8 cellular contexts compared by ENCODE assay signal in genomic region chr1:243850013-243850367, GRCh38. TPM values are rescaled to one million over a fixed set of nuclear protein-coding genes. Genes with fewer than 3 reads are reported as not detected.
DNase-seq lines count a peak whose midpoint lies in the region; ATAC-seq and TF ChIP-seq lines count a peak whose summit lies in the region.

AKT3 (minus strand) TSS chr1:243850243; CDS start chr1:243843170, 7,073 bp downstream.

- H3K27ac Mint-ChIP-seq in activated T-cell treated with anti-CD3 and anti-CD28 coated beads, Interleukin-2, amount 50 U/mL, for 24 hours = peak within 1 kb of the TSS; percentile 95
- peak within 1 kb of the TSS; percentile 96 for H3K27ac Mint-ChIP-seq in activated naive CD8-positive, alpha-beta T cell treated with anti-CD3 and anti-CD28 coated beads, Interleukin-2, amount 50 U/mL, for 24 hours

- DNase-seq in activated T-cell treated with anti-CD3 and anti-CD28 coated beads, Interleukin-2, amount 50 U/mL, for 24 hours = no peak
- no peak for DNase-seq in activated T-cell treated with anti-CD3 and anti-CD28 coated beads, Interleukin-2, amount 50 U/mL, for 48 hours
- DNase-seq in activated naive CD8-positive, alpha-beta T cell treated with anti-CD3 and anti-CD28 coated beads, Interleukin-2, amount 50 U/mL, for 24 hours = no peak
- DNase-seq in right atrium auricular region (ENCODE audit: low spot score) = no peak
- no peak for DNase-seq in renal cortical epithelial cell (ENCODE audit: low read depth)
- no peak for DNase-seq in DMS53 treated with DMSO at 0.1 percent for 48 hours (lab: John Stamatoyannopoulos, UW; ENCODE audit: unreplicated experiment)

- no peak for ATAC-seq in activated naive CD8-positive, alpha-beta T cell treated with anti-CD3 and anti-CD28 coated beads, Interleukin-2, amount 50 U/mL, for 24 hours
- ATAC-seq in GM21526 (IDR thresholded peaks at IDR 0.05; ENCODE audit: low FRiP score, unreplicated experiment) (no peak), GM18873 (IDR thresholded peaks at IDR 0.05; ENCODE audit: low FRiP score, unreplicated experiment) (no peak)

- no peak for TF ChIP-seq CTCF in right atrium auricular region (IDR thresholded peaks at IDR 0.05)

- H3K27ac ChIP-seq in right atrium auricular region = peak within 1 kb of the TSS; percentile 95 to 98

- no peaks in the 10 kb centered on the region for H3K9me3 ChIP-seq in right atrium auricular region

- H3K36me3 Mint-ChIP-seq in activated T-cell treated with anti-CD3 and anti-CD28 coated beads, Interleukin-2, amount 50 U/mL, for 24 hours (ENCODE audit: low read depth) = peaks cover 4% of the 10 kb centered on the region
- H3K36me3 Mint-ChIP-seq in activated naive CD8-positive, alpha-beta T cell treated with anti-CD3 and anti-CD28 coated beads, Interleukin-2, amount 50 U/mL, for 24 hours (ENCODE audit: low read depth) = no peaks in the 10 kb centered on the region

- H3K27me3 Mint-ChIP-seq in activated T-cell treated with anti-CD3 and anti-CD28 coated beads, Interleukin-2, amount 50 U/mL, for 24 hours = no peaks in the 10 kb centered on the region
- no peaks in the 10 kb centered on the region for H3K27me3 Mint-ChIP-seq in activated naive CD8-positive, alpha-beta T cell treated with anti-CD3 and anti-CD28 coated beads, Interleukin-2, amount 50 U/mL, for 24 hours

- no peaks in the 10 kb centered on the region for H3K9me3 Mint-ChIP-seq in activated T-cell treated with anti-CD3 and anti-CD28 coated beads, Interleukin-2, amount 50 U/mL, for 24 hours
- H3K9me3 Mint-ChIP-seq in activated naive CD8-positive, alpha-beta T cell treated with anti-CD3 and anti-CD28 coated beads, Interleukin-2, amount 50 U/mL, for 24 hours = no peaks in the 10 kb centered on the region

- H3K4me3 Mint-ChIP-seq in activated T-cell treated with anti-CD3 and anti-CD28 coated beads, Interleukin-2, amount 50 U/mL, for 24 hours = peak within 1 kb of the TSS; percentile 91
- H3K4me3 Mint-ChIP-seq in activated naive CD8-positive, alpha-beta T cell treated with anti-CD3 and anti-CD28 coated beads, Interleukin-2, amount 50 U/mL, for 24 hours = peak within 1 kb of the TSS; percentile 91

- peak within 1 kb of the TSS; percentile 74 to 99 for H3K4me3 ChIP-seq in right atrium auricular region

- H3K27me3 ChIP-seq in right atrium auricular region = no peaks in the 10 kb centered on the region

- peaks cover 0 to 7% of the 10 kb centered on the region in 2 donors for H3K4me1 ChIP-seq in right atrium auricular region

- no peaks in the 10 kb centered on the region for H3K36me3 ChIP-seq in right atrium auricular region

- peaks cover 51% of the 10 kb centered on the region for H3K4me1 Mint-ChIP-seq in activated T-cell treated with anti-CD3 and anti-CD28 coated beads, Interleukin-2, amount 50 U/mL, for 24 hours (ENCODE audit: low read depth)
- H3K4me1 Mint-ChIP-seq in activated naive CD8-positive, alpha-beta T cell treated with anti-CD3 and anti-CD28 coated beads, Interleukin-2, amount 50 U/mL, for 24 hours = peaks cover 39% of the 10 kb centered on the region

RNA-seq across cellular contexts. Expression of gene AKT3, which starts in this region (rescaled TPM):
- total RNA-seq in right atrium auricular region (10 to 100 TPM; 13.6 to 31.2 TPM), renal cortical epithelial cell (32.3 and 53.2 TPM in 2 replicates)
